Comparison of ENCODE assay signal across 1 cellular context in genomic region chr22:39316440-39317083, GRCh38.
TF ChIP-seq lines count a peak whose summit lies in the region.

No MANE protein-coding gene starts in this region.

TF ChIP-seq in H1, 55 proteins besides CTCF, POLR2A, EP300 and RAD21 (continued from another document):
- 0 out of 2 replicates have a peak, but pooled peaks have one; percentile 9 for TF ChIP-seq MAX (IDR thresholded peaks at IDR 0.05)
- TF ChIP-seq SIRT6 (IDR thresholded peaks at IDR 0.05; ENCODE audit: low read length): no peak
- no peak for TF ChIP-seq CEBPB (IDR thresholded peaks at IDR 0.05; ENCODE audit: low read depth, low read length)
- no peak for TF ChIP-seq CHD1 (IDR thresholded peaks at IDR 0.05; ENCODE audit: low read depth, low read length)
- peak; percentile 82 for TF ChIP-seq POLR2AphosphoS5 (IDR thresholded peaks at IDR 0.05; ENCODE audit: low read depth, low read length)
- TF ChIP-seq SRF (IDR thresholded peaks at IDR 0.05; ENCODE audit: low read depth, low read length): no peak
- TF ChIP-seq SP4 (IDR thresholded peaks at IDR 0.05; ENCODE audit: low read length): no peak
- TF ChIP-seq E2F6 (IDR thresholded peaks at IDR 0.05): no peak
- TF ChIP-seq EZH2 (IDR thresholded peaks at IDR 0.05; ENCODE audit: low read depth, low read length, severe bottlenecking): no peak
- peak; percentile 19 for TF ChIP-seq CHD7 (IDR thresholded peaks at IDR 0.05; ENCODE audit: insufficient replicate concordance, low read length)
- TF ChIP-seq JUND (IDR thresholded peaks at IDR 0.05; ENCODE audit: low read length): peak; percentile 83
- TF ChIP-seq TEAD4 (IDR thresholded peaks at IDR 0.05; ENCODE audit: low read depth, low read length): no peak
- no peak for TF ChIP-seq PHF8 (conservative IDR thresholded peaks at IDR 0.05; ENCODE audit: low read depth, low read length)
- no peak for TF ChIP-seq HDAC2 (IDR thresholded peaks at IDR 0.05; ENCODE audit: borderline replicate concordance in 1 of 2, low read depth in 2 of 2, low read length in 2 of 2)
- no peak for TF ChIP-seq EGR1 (IDR thresholded peaks at IDR 0.05; ENCODE audit: borderline replicate concordance, low read depth, low read length)
- TF ChIP-seq SP1 (IDR thresholded peaks at IDR 0.05; ENCODE audit: low read depth, low read length): no peak
- no peak for TF ChIP-seq KDM5A (IDR thresholded peaks at IDR 0.05; ENCODE audit: low read length)
- no peak for TF ChIP-seq BRCA1 (IDR thresholded peaks at IDR 0.05; ENCODE audit: low read depth, low read length)
- no peak for TF ChIP-seq SIN3A (conservative IDR thresholded peaks at IDR 0.05 in 1 of 2, IDR thresholded peaks at IDR 0.05 in 1 of 2; ENCODE audit: low read depth in 1 of 2, low read length in 2 of 2)
- TF ChIP-seq MAFK (IDR thresholded peaks at IDR 0.05; ENCODE audit: low read depth, low read length): no peak
